8 cellular contexts compared by ENCODE assay signal in the genomic region with DNA sequence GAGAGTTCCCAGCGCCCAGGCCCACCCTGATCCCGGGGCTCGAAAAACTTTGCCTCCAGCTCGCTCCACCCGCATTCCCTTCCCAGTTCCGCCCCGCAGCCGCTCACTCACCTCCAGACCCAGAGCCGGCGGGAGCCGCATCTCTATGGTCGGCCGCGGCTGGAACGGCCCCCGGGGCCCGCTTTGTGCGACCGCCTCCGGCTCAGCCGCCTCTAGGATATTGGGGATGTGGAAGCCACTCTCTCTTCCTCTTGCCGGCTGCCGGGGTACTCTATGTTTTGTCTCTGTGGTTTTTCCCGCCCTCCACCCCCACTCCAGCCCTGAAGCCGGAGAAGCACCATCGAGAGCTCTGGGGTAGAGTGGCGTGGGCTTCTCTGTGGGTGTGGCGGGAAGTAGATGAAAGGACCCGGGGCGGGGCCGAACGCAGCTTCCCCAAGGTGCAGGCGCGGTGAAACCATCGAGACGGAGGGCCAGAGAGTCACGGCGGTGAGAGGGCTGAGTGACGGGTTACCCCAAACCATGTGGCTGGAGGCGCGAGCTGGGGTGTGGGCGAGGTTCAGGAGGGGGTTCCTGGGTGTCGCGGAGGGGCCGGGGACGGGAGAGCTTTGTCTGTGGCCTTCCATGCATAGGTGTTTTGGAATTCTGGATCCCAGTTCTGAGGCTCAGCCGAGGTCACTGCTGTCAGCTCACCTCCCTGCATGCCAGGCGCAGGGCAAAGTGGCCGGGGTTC. TPM values are rescaled to one million over a fixed set of nuclear protein-coding genes. Genes with fewer than 3 reads are reported as not detected.
DNase-seq lines count a peak whose midpoint lies in the region; ATAC-seq, FAIRE-seq and TF ChIP-seq lines count a peak whose summit lies in the region.

A gene with protein sequence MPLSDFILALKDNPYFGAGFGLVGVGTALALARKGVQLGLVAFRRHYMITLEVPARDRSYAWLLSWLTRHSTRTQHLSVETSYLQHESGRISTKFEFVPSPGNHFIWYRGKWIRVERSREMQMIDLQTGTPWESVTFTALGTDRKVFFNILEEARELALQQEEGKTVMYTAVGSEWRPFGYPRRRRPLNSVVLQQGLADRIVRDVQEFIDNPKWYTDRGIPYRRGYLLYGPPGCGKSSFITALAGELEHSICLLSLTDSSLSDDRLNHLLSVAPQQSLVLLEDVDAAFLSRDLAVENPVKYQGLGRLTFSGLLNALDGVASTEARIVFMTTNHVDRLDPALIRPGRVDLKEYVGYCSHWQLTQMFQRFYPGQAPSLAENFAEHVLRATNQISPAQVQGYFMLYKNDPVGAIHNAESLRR (plus strand): TSS at position 426 of the 730 bp plus-strand sequence. CDS start 1,305 bp downstream, outside the sequence.
A gene with protein sequence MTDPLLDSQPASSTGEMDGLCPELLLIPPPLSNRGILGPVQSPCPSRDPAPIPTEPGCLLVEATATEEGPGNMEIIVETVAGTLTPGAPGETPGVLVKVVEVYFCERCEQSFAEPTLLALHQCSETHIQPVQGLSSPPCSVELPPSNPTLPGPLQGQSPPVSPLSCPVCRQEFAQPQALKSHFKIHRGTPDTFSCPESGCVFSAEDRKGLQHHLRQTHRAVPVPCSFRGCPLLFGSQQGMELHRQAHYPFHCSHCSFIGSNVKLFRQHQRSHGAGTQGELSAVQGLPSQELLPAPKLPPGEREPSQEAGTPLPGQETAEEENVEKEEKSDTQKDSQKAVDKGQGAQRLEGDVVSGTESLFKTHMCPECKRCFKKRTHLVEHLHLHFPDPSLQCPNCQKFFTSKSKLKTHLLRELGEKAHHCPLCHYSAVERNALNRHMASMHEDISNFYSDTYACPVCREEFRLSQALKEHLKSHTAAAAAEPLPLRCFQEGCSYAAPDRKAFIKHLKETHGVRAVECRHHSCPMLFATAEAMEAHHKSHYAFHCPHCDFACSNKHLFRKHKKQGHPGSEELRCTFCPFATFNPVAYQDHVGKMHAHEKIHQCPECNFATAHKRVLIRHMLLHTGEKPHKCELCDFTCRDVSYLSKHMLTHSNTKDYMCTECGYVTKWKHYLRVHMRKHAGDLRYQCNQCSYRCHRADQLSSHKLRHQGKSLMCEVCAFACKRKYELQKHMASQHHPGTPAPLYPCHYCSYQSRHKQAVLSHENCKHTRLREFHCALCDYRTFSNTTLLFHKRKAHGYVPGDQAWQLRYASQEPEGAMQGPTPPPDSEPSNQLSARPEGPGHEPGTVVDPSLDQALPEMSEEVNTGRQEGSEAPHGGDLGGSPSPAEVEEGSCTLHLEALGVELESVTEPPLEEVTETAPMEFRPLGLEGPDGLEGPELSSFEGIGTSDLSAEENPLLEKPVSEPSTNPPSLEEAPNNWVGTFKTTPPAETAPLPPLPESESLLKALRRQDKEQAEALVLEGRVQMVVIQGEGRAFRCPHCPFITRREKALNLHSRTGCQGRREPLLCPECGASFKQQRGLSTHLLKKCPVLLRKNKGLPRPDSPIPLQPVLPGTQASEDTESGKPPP (N-terminal part only) (minus strand): TSS at position 366 of the 730 bp plus-strand sequence. CDS start 3,194 bp downstream, outside the sequence.

- TF ChIP-seq POLR2A in H54 (IDR thresholded peaks at IDR 0.05; ENCODE audit: low read depth, low read length) (peak; percentile 79), Raji (IDR thresholded peaks at IDR 0.05; ENCODE audit: insufficient read depth, low read depth, low read length) (peak; percentile 96)

- H3K27me3 Mint-ChIP-seq in activated T-helper 2 cell treated with anti-CD3 and anti-CD28 coated beads, Interferon-gamma antibody, Interleukin-2, Interleukin-4, amounts not matched to agents 10 μg/mL and 5 μg/mL and 100 μg/mL, durations not matched to agents 14 hours and 24 hours and 36 hours (ENCODE audit: low read depth): no peaks in the 10 kb centered on the region
- H3K27me3 Mint-ChIP-seq in natural killer cell treated with Interleukin-12 subunit alpha and Interleukin-12 subunit beta and Interleukin-15 and Interleukin-18, amount 100 ng/mL, for 72 hours: no peaks in the 10 kb centered on the region

- intact Hi-C loops in activated T-helper 2 cell treated with anti-CD3 and anti-CD28 coated beads, Interferon-gamma antibody, Interleukin-2, Interleukin-4, amounts not matched to agents 10 μg/mL and 5 μg/mL and 100 μg/mL, durations not matched to agents 14 hours and 24 hours and 36 hours (cut with micrococcal nuclease): loop anchor here (1.0 to 10.0 kb wide), 9 partner anchors 12 to 375 kb away; a partner anchor contains a TSS

- peak within 1 kb of the TSS; percentile 82 for H3K27ac Mint-ChIP-seq in activated T-helper 2 cell treated with anti-CD3 and anti-CD28 coated beads, Interferon-gamma antibody, Interleukin-2, Interleukin-4, amounts not matched to agents 10 μg/mL and 5 μg/mL and 100 μg/mL, durations not matched to agents 14 hours and 24 hours and 36 hours
- peak within 1 kb of the TSS; percentile 58 to 84 for H3K27ac Mint-ChIP-seq in natural killer cell treated with Interleukin-12 subunit alpha and Interleukin-12 subunit beta and Interleukin-15 and Interleukin-18, amount 100 ng/mL, for 72 hours

- H3K4me1 Mint-ChIP-seq in activated T-helper 2 cell treated with anti-CD3 and anti-CD28 coated beads, Interferon-gamma antibody, Interleukin-2, Interleukin-4, amounts not matched to agents 10 μg/mL and 5 μg/mL and 100 μg/mL, durations not matched to agents 14 hours and 24 hours and 36 hours (ENCODE audit: low read depth): peaks cover 25% of the 10 kb centered on the region
- H3K4me1 Mint-ChIP-seq in natural killer cell treated with Interleukin-12 subunit alpha and Interleukin-12 subunit beta and Interleukin-15 and Interleukin-18, amount 100 ng/mL, for 72 hours (ENCODE audit: low read depth in 2 of 2): peaks cover 32 to 36% of the 10 kb centered on the region in 2 donors

- peak; percentile 89 for DNase-seq in EL
- peak; percentile 92 for DNase-seq in H54 (ENCODE audit: insufficient read length, low spot score)
- DNase-seq in M059J (ENCODE audit: low read depth): peak; percentile 91
- peak; percentile 92 for DNase-seq in activated T-helper 2 cell treated with anti-CD3 and anti-CD28 coated beads, Interferon-gamma antibody, Interleukin-2, Interleukin-4, amounts not matched to agents 10 μg/mL and 5 μg/mL and 100 μg/mL, durations not matched to agents 14 hours and 24 hours and 36 hours (ENCODE audit: low spot score)
- DNase-seq in fibroblast of pulmonary artery (ENCODE audit: low read depth): peak; percentile 85
- peak; percentile 95 for DNase-seq in natural killer cell treated with Interleukin-12 subunit alpha and Interleukin-12 subunit beta and Interleukin-15 and Interleukin-18, amount 100 ng/mL, for 72 hours (ENCODE audit: low spot score)
- peak; percentile 96 for DNase-seq in stimulated activated naive CD4-positive, alpha-beta T cell treated with Interleukin-2 at 50 U/mL for 16 hours (lab: John Stamatoyannopoulos, UW)

- H3K9me3 Mint-ChIP-seq in activated T-helper 2 cell treated with anti-CD3 and anti-CD28 coated beads, Interferon-gamma antibody, Interleukin-2, Interleukin-4, amounts not matched to agents 10 μg/mL and 5 μg/mL and 100 μg/mL, durations not matched to agents 14 hours and 24 hours and 36 hours: no peaks in the 10 kb centered on the region
- no peaks in the 10 kb centered on the region for H3K9me3 Mint-ChIP-seq in natural killer cell treated with Interleukin-12 subunit alpha and Interleukin-12 subunit beta and Interleukin-15 and Interleukin-18, amount 100 ng/mL, for 72 hours

- ATAC-seq in natural killer cell treated with Interleukin-12 subunit alpha and Interleukin-12 subunit beta and Interleukin-15 and Interleukin-18, amount 100 ng/mL, for 72 hours: peak; percentile 98 to 99

- H3K4me3 ChIP-seq in fibroblast of pulmonary artery (replicated peaks; ENCODE audit: low read depth, low read length): peak within 1 kb of the TSS; percentile 90

- FAIRE-seq in H54 (lab: Jason Lieb, UNC): peak; percentile 15

- H3K4me3 Mint-ChIP-seq in activated T-helper 2 cell treated with anti-CD3 and anti-CD28 coated beads, Interferon-gamma antibody, Interleukin-2, Interleukin-4, amounts not matched to agents 10 μg/mL and 5 μg/mL and 100 μg/mL, durations not matched to agents 14 hours and 24 hours and 36 hours (ENCODE audit: low read depth): peak within 1 kb of the TSS; percentile 91
- peak within 1 kb of the TSS; percentile 93 for H3K4me3 Mint-ChIP-seq in natural killer cell treated with Interleukin-12 subunit alpha and Interleukin-12 subunit beta and Interleukin-15 and Interleukin-18, amount 100 ng/mL, for 72 hours

- no peak for TF ChIP-seq CTCF in fibroblast of pulmonary artery (IDR thresholded peaks at IDR 0.05; ENCODE audit: low read length, missing control alignments)

- peaks cover 72% of the 10 kb centered on the region for H3K36me3 Mint-ChIP-seq in activated T-helper 2 cell treated with anti-CD3 and anti-CD28 coated beads, Interferon-gamma antibody, Interleukin-2, Interleukin-4, amounts not matched to agents 10 μg/mL and 5 μg/mL and 100 μg/mL, durations not matched to agents 14 hours and 24 hours and 36 hours (ENCODE audit: low read depth)
- peaks cover 16% of the 10 kb centered on the region for H3K36me3 Mint-ChIP-seq in natural killer cell treated with Interleukin-12 subunit alpha and Interleukin-12 subunit beta and Interleukin-15 and Interleukin-18, amount 100 ng/mL, for 72 hours

RNA-seq across cellular contexts. Expression of the first gene that starts in this region (rescaled TPM):
- total RNA-seq in M059J (2014; rRNA removed; shearing (Covaris generic)): 11.6 and 20.4 TPM in 2 replicates
- total RNA-seq in activated T-helper 2 cell treated with anti-CD3 and anti-CD28 coated beads, Interferon-gamma antibody, Interleukin-2, Interleukin-4, amounts not matched to agents 10 μg/mL and 5 μg/mL and 100 μg/mL, durations not matched to agents 14 hours and 24 hours and 36 hours: 77.3 and 83.1 TPM in 2 replicates
- 10 to 100 TPM; 54.0 to 91.3 TPM for total RNA-seq in natural killer cell treated with Interleukin-12 subunit alpha and Interleukin-12 subunit beta and Interleukin-15 and Interleukin-18, amount 100 ng/mL, for 72 hours

RNA-seq across cellular contexts. Expression of the second gene that starts in this region (rescaled TPM):
- 7.4 and 14.8 TPM in 2 replicates for total RNA-seq in M059J (2014; rRNA removed; shearing (Covaris generic))
- 48.7 and 51.0 TPM in 2 replicates for total RNA-seq in activated T-helper 2 cell treated with anti-CD3 and anti-CD28 coated beads, Interferon-gamma antibody, Interleukin-2, Interleukin-4, amounts not matched to agents 10 μg/mL and 5 μg/mL and 100 μg/mL, durations not matched to agents 14 hours and 24 hours and 36 hours
- total RNA-seq in natural killer cell treated with Interleukin-12 subunit alpha and Interleukin-12 subunit beta and Interleukin-15 and Interleukin-18, amount 100 ng/mL, for 72 hours: 10 to 100 TPM; 51.1 to 86.6 TPM

Comparison
In these comparisons a context has a peak if more than half of its experiments do, and no peak if none do; other contexts are left out.
1. Peak in every context shown above with its lines: DNase-seq, ATAC-seq and H3K4me3 ChIP-seq.